In genomic region chr10:102628451-102628911, GRCh38 we compare ENCODE assay signal across 8 cellular contexts. TPM values are rescaled to one million over a fixed set of nuclear protein-coding genes. Genes with fewer than 3 reads are reported as not detected.
DNase-seq lines count a peak whose midpoint lies in the region; ATAC-seq and TF ChIP-seq lines count a peak whose summit lies in the region.

No MANE protein-coding gene starts in this region.

- TF ChIP-seq CTCF in retinal pigment epithelial cell (conservative IDR thresholded peaks at IDR 0.05; ENCODE audit: low read depth, low read length), result peak; percentile 25

- peaks cover 45% of the 10 kb centered on the region for H3K4me1 ChIP-seq in right cardiac atrium (ENCODE audit: control insufficient read depth, insufficient read depth, low read length)

- no peaks in the 10 kb centered on the region for H3K9me3 ChIP-seq in right cardiac atrium (ENCODE audit: control insufficient read depth, low read length)

- H3K4me3 ChIP-seq in right cardiac atrium (ENCODE audit: low read length), result no peak overlapping the region
- H3K4me3 ChIP-seq in retinal pigment epithelial cell (ENCODE audit: low read length), result no peak overlapping the region

- DNase-seq in ELF-1 (ENCODE audit: low read depth, low spot score), result peak; percentile 75
- peak; percentile 82 to 94 (median 92) for DNase-seq in right cardiac atrium
- no peak for DNase-seq in retinal pigment epithelial cell (ENCODE audit: low read depth)
- DNase-seq in amniotic stem cell (lab: John Stamatoyannopoulos, UW), result no peak

- H3K27ac ChIP-seq in angular gyrus (ENCODE audit: low read depth, low read length) (peak overlapping the region; percentile 78), right cardiac atrium (ENCODE audit: low read length) (peak overlapping the region; percentile 82)

- no peaks in the 10 kb centered on the region for H3K27me3 ChIP-seq in right cardiac atrium (ENCODE audit: control insufficient read depth, insufficient read depth)

- ATAC-seq in right cardiac atrium (peak; percentile 47 to 53), HG03378 (IDR thresholded peaks at IDR 0.05; ENCODE audit: unreplicated experiment) (no peak), GM19351 (IDR thresholded peaks at IDR 0.05; ENCODE audit: unreplicated experiment) (no peak), GM18517 (IDR thresholded peaks at IDR 0.05; ENCODE audit: unreplicated experiment) (no peak)

- intact Hi-C loops in right cardiac atrium (cut with DNase I), result no loop called here

- WGBS in right cardiac atrium, result 18% methylated on average over 11 of the region's 11 CpGs

RNA-seq across cellular contexts. Expression of gene TRIM8, which starts 15.8 kb away (rescaled TPM):
- total RNA-seq in right cardiac atrium, result 100 to 1,000 TPM; 104 to 120 (median 109) TPM
- 71.4 TPM for polyA plus RNA-seq in right cardiac atrium

Comparison
In these comparisons a context has a peak if more than half of its experiments do, and no peak if none do; other contexts are left out.
1. DNase-seq: peak in ELF-1 (single experiment) and right cardiac atrium (3 of 3); none in retinal pigment epithelial cell (single experiment) and amniotic stem cell (single experiment).
2. ATAC-seq: peak in right cardiac atrium (2 of 2); none in HG03378 (single experiment), GM19351 (single experiment) and GM18517 (single experiment).